In genomic region chr15:77160562-77161481, GRCh38 we compare ENCODE assay signal across 1 cellular context.
TF ChIP-seq lines count a peak whose summit lies in the region.

No MANE protein-coding gene starts in this region.

TF ChIP-seq in HepG2, 621 proteins besides CTCF, POLR2A, EP300 and RAD21 (continued from another document and continues in another):
- no peak for TF ChIP-seq CENPBD1 (CRISPR knock-in tag; IDR thresholded peaks at IDR 0.05; ENCODE audit: borderline replicate concordance, low read depth)
- TF ChIP-seq ZNF556 (CRISPR knock-in tag; IDR thresholded peaks at IDR 0.05; ENCODE audit: borderline replicate concordance): no peak
- TF ChIP-seq ZNF460 (CRISPR knock-in tag; IDR thresholded peaks at IDR 0.05; ENCODE audit: borderline replicate concordance): no peak
- no peak for TF ChIP-seq SKIL (CRISPR knock-in tag; IDR thresholded peaks at IDR 0.05; ENCODE audit: borderline replicate concordance)
- TF ChIP-seq, protein P1, sequence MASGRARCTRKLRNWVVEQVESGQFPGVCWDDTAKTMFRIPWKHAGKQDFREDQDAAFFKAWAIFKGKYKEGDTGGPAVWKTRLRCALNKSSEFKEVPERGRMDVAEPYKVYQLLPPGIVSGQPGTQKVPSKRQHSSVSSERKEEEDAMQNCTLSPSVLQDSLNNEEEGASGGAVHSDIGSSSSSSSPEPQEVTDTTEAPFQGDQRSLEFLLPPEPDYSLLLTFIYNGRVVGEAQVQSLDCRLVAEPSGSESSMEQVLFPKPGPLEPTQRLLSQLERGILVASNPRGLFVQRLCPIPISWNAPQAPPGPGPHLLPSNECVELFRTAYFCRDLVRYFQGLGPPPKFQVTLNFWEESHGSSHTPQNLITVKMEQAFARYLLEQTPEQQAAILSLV (CRISPR knock-in tag; IDR thresholded peaks at IDR 0.05; ENCODE audit: borderline replicate concordance): no peak
- peak; percentile 39; the same call in 1 of the 2 replicates for TF ChIP-seq ZBTB34 (CRISPR knock-in tag; IDR thresholded peaks at IDR 0.05)
- no peak for TF ChIP-seq MLXIP (CRISPR knock-in tag; IDR thresholded peaks at IDR 0.05; ENCODE audit: borderline replicate concordance)
- TF ChIP-seq, protein P2, sequence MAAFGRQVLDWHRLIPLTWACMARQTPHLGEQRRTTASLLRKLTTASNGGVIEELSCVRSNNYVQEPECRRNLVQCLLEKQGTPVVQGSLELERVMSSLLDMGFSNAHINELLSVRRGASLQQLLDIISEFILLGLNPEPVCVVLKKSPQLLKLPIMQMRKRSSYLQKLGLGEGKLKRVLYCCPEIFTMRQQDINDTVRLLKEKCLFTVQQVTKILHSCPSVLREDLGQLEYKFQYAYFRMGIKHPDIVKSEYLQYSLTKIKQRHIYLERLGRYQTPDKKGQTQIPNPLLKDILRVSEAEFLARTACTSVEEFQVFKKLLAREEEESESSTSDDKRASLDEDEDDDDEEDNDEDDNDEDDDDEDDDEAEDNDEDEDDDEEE (CRISPR knock-in tag; IDR thresholded peaks at IDR 0.05): no peak
- TF ChIP-seq, protein P3, sequence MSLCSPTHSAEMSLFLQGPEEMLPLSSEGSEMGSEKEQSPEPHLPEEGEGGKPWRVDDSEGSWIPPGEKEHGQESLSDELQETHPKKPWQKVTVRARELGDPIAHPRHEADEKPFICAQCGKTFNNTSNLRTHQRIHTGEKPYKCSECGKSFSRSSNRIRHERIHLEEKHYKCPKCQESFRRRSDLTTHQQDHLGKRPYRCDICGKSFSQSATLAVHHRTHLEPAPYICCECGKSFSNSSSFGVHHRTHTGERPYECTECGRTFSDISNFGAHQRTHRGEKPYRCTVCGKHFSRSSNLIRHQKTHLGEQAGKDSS (CRISPR knock-in tag; IDR thresholded peaks at IDR 0.05; ENCODE audit: borderline replicate concordance, low read depth): no peak
- TF ChIP-seq NR2F6 (IDR thresholded peaks at IDR 0.05): peak; percentile 34; the same call in 1 of the 2 replicates
- no peak for TF ChIP-seq NR2F6 (CRISPR knock-in tag; IDR thresholded peaks at IDR 0.05)
- TF ChIP-seq HMG20B (CRISPR knock-in tag; conservative IDR thresholded peaks at IDR 0.05): no peak
- TF ChIP-seq ARID5B (CRISPR knock-in tag; IDR thresholded peaks at IDR 0.05): peak; percentile 66; the same call in 1 of the 2 replicates
- no peak for TF ChIP-seq CREB1 (IDR thresholded peaks at IDR 0.05)
- peak; percentile 43; the same call in 1 of the 2 replicates for TF ChIP-seq CREB1 (CRISPR knock-in tag; IDR thresholded peaks at IDR 0.05)
- no peak for TF ChIP-seq ZBTB7B (CRISPR knock-in tag; IDR thresholded peaks at IDR 0.05)
- TF ChIP-seq JARID2 (CRISPR knock-in tag; IDR thresholded peaks at IDR 0.05; ENCODE audit: insufficient replicate concordance): no peak
- TF ChIP-seq HMGA1 (CRISPR knock-in tag; conservative IDR thresholded peaks at IDR 0.05): no peak
- no peak for TF ChIP-seq ZNF432 (CRISPR knock-in tag; IDR thresholded peaks at IDR 0.05; ENCODE audit: borderline replicate concordance)
- peak; percentile 37 for TF ChIP-seq ASH2L (IDR thresholded peaks at IDR 0.05; ENCODE audit: insufficient read length, low read depth, low read length)
- TF ChIP-seq ZNF75D (CRISPR knock-in tag; IDR thresholded peaks at IDR 0.05; ENCODE audit: borderline replicate concordance): no peak
- no peak for TF ChIP-seq CENPT (CRISPR knock-in tag; IDR thresholded peaks at IDR 0.05; ENCODE audit: low read depth)
- no peak for TF ChIP-seq KAT7 (CRISPR knock-in tag; IDR thresholded peaks at IDR 0.05; ENCODE audit: borderline replicate concordance)
- TF ChIP-seq ZNF562 (CRISPR knock-in tag; IDR thresholded peaks at IDR 0.05; ENCODE audit: borderline replicate concordance): no peak
- TF ChIP-seq FOXK1 (CRISPR knock-in tag; IDR thresholded peaks at IDR 0.05; ENCODE audit: borderline replicate concordance, low read depth): no peak
- TF ChIP-seq ZNF713 (CRISPR knock-in tag; IDR thresholded peaks at IDR 0.05): no peak
- no peak for TF ChIP-seq NFYC (CRISPR knock-in tag; IDR thresholded peaks at IDR 0.05)
- no peak for TF ChIP-seq ZNF12 (CRISPR knock-in tag; IDR thresholded peaks at IDR 0.05)
- no peak for TF ChIP-seq AGO2 (optimal IDR thresholded peaks at IDR 0.05; ENCODE audit: low read depth, low read length)
- TF ChIP-seq SAP130 (CRISPR knock-in tag; IDR thresholded peaks at IDR 0.05; ENCODE audit: low read depth): peak; percentile 38; the same call in 1 of the 2 replicates
- TF ChIP-seq NFIC (IDR thresholded peaks at IDR 0.05; ENCODE audit: low read length): peak; percentile 74
- TF ChIP-seq SNAPC2 (CRISPR knock-in tag; IDR thresholded peaks at IDR 0.05): no peak
- no peak for TF ChIP-seq RARA (CRISPR knock-in tag; IDR thresholded peaks at IDR 0.05)
- TF ChIP-seq RBM39 (IDR thresholded peaks at IDR 0.05; ENCODE audit: low read depth, low read length, poor library complexity, severe bottlenecking): no peak
- peak; percentile 48 for TF ChIP-seq ISL2 (CRISPR knock-in tag; IDR thresholded peaks at IDR 0.05)
- TF ChIP-seq HNF4A (CRISPR knock-in tag; IDR thresholded peaks at IDR 0.05): peak; percentile 74
- no peak for TF ChIP-seq ETV5 (CRISPR knock-in tag; IDR thresholded peaks at IDR 0.05; ENCODE audit: borderline replicate concordance)
- TF ChIP-seq HNRNPLL (IDR thresholded peaks at IDR 0.05; ENCODE audit: low read depth, low read length, poor library complexity, severe bottlenecking): no peak
- TF ChIP-seq XRCC5 (optimal IDR thresholded peaks at IDR 0.05; ENCODE audit: low read length): no peak
- no peak for TF ChIP-seq PTBP1 (IDR thresholded peaks at IDR 0.05; ENCODE audit: low read depth, low read length, poor library complexity, severe bottlenecking)
- TF ChIP-seq ZBTB1 (CRISPR knock-in tag; IDR thresholded peaks at IDR 0.05; ENCODE audit: borderline replicate concordance): no peak
- no peak for TF ChIP-seq TBL1XR1 (IDR thresholded peaks at IDR 0.05; ENCODE audit: borderline replicate concordance, low read length, partially characterized antibody)
- peak; percentile 24; the same call in 1 of the 2 replicates for TF ChIP-seq FOXJ3 (CRISPR knock-in tag; IDR thresholded peaks at IDR 0.05; ENCODE audit: borderline replicate concordance)
- no peak for TF ChIP-seq SRSF4 (IDR thresholded peaks at IDR 0.05; ENCODE audit: low read depth, low read length, poor library complexity, severe bottlenecking)
- TF ChIP-seq ZC3H4 (CRISPR knock-in tag; IDR thresholded peaks at IDR 0.05; ENCODE audit: borderline replicate concordance): no peak
- TF ChIP-seq HOXA3 (CRISPR knock-in tag; IDR thresholded peaks at IDR 0.05): no peak
- TF ChIP-seq RAD51 (IDR thresholded peaks at IDR 0.05; ENCODE audit: borderline replicate concordance): no peak
- peak; percentile 93 for TF ChIP-seq PPARG (CRISPR knock-in tag; conservative IDR thresholded peaks at IDR 0.05)
- TF ChIP-seq, protein P4, sequence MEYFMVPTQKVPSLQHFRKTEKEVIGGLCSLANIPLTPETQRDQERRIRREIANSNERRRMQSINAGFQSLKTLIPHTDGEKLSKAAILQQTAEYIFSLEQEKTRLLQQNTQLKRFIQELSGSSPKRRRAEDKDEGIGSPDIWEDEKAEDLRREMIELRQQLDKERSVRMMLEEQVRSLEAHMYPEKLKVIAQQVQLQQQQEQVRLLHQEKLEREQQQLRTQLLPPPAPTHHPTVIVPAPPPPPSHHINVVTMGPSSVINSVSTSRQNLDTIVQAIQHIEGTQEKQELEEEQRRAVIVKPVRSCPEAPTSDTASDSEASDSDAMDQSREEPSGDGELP (IDR thresholded peaks at IDR 0.05; ENCODE audit: borderline replicate concordance, low read depth): no peak
